In genomic region chr14:75514673-75515630, GRCh38 we compare ENCODE assay signal across 1 cellular context.
TF ChIP-seq lines count a peak whose summit lies in the region.

No MANE protein-coding gene starts in this region.

TF ChIP-seq in HepG2, 621 proteins besides CTCF, POLR2A, EP300 and RAD21 (continued from another document):
- peak; percentile 43; the same call in 1 of the 2 replicates for TF ChIP-seq ZNF687 (CRISPR knock-in tag; IDR thresholded peaks at IDR 0.05)
- TF ChIP-seq KMT2B (CRISPR knock-in tag; IDR thresholded peaks at IDR 0.05) = no peak
- no peak for TF ChIP-seq MXD1 (CRISPR knock-in tag; IDR thresholded peaks at IDR 0.05)
- TF ChIP-seq HIC2 (CRISPR knock-in tag; IDR thresholded peaks at IDR 0.05; ENCODE audit: low read depth) = 0 out of 2 replicates have a peak, but pooled peaks have one; percentile 43
